15 cellular contexts compared by ENCODE assay signal in the genomic region with DNA sequence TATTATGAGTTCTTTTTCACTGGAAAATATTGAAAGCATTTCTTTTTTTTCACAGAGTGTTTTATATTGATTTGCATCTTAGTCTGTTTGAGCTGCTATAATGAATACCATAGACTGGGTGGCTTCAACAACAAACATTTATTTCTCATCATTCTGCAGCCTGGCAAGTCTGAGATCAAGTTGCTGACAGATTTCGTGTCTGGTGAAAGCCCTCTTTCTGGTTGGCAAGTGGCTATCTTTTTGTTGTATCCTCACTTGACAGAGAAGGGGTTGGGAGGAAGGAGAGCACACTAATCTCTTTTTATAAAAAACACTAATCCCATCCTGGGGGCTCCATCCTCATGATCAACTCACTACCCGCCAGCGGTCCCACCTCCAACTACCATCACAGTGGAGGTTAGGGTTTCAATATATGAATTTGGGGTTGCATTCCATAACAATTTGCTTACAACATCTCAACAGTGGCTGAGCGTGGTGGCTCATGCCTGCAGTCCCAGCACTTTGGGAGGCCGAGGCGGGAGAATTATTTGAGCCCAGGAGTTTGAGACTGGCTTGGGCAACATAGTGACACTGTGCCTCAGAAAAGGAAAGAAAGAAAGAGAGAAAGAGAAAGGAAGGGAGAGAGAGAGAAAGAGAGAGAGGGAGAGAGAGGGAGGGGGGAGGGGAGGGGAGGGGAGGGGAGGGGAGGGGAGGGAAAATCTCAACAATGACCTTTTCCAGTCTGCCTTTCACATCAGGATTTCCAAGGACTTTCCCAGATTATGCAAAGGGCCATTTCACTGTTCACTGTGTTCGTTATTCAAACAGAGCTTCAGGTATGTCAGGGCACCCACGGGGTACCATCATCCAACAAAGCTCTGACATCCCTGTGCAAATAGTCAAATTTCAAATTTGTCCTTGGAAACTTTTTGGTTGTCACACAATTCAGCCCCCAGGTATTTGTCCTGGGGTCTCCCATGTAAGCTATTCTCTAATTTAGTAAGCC.
A peak's percentile ranks its signal among the peaks of the same experiment; 100 is the strongest.
DNase-seq lines count a peak whose midpoint lies in the region; ATAC-seq and TF ChIP-seq lines count a peak whose summit lies in the region.
"Had no signal": no experiment of that assay in that cellular context is flagged by ENCODE, and none has a peak within 500 bp of the region (broad histone marks: within the 10 kb centered on the region; RNA-seq: fewer than 3 reads in every experiment).

No MANE protein-coding gene starts in this region.

- no peaks in the 10 kb centered on the region for H4K20me1 ChIP-seq in BLaER1 treated with 17β-estradiol and CSF1 and Interleukin-3, amounts not matched to agents 10 nM and 100 nM

- H3K36me3 Mint-ChIP-seq in osteocyte (ENCODE audit: unreplicated experiment) = no peaks in the 10 kb centered on the region
- H3K36me3 Mint-ChIP-seq: stimulated activated effector memory CD8-positive, alpha-beta T cell treated with anti-CD3 and anti-CD28 coated beads, Interleukin-12 subunit alpha, Interleukin-12 subunit beta, amount 100 ng/mL, for 72 hours had no signal

- no peaks in the 10 kb centered on the region for H3K9me3 ChIP-seq in BLaER1 treated with 17β-estradiol and CSF1 and Interleukin-3, amounts not matched to agents 10 nM and 100 nM (replicated peaks in 1 of 11)
- H3K9me3 ChIP-seq in RWPE2 (ENCODE audit: severe bottlenecking) = no peaks in the 10 kb centered on the region

- H3K4me3 ChIP-seq in BLaER1 treated with 17β-estradiol and CSF1 and Interleukin-3, amounts not matched to agents 10 nM and 100 nM = no peak overlapping the region
- no peak overlapping the region for H3K4me3 ChIP-seq in RWPE2 (ENCODE audit: severe bottlenecking)

- peaks cover 52% of the 10 kb centered on the region for H3K4me1 Mint-ChIP-seq in osteocyte (ENCODE audit: unreplicated experiment)
- H3K4me1 Mint-ChIP-seq in stimulated activated naive CD8-positive, alpha-beta T cell treated with anti-CD3 and anti-CD28 coated beads, Interleukin-15, amount 100 ng/mL, for 72 hours = no peaks in the 10 kb centered on the region
- H3K4me1 Mint-ChIP-seq: stimulated activated effector memory CD8-positive, alpha-beta T cell treated with anti-CD3 and anti-CD28 coated beads, Interleukin-12 subunit alpha, Interleukin-12 subunit beta, amount 100 ng/mL, for 72 hours had no signal

- H3K27me3 ChIP-seq in BLaER1 treated with 17β-estradiol and CSF1 and Interleukin-3, amounts not matched to agents 10 nM and 100 nM = no peaks in the 10 kb centered on the region
- H3K27me3 ChIP-seq in RWPE2 (ENCODE audit: insufficient read depth, poor library complexity, severe bottlenecking) = no peaks in the 10 kb centered on the region

- no peaks in the 10 kb centered on the region for H3K36me3 ChIP-seq in BLaER1 treated with 17β-estradiol and CSF1 and Interleukin-3, amounts not matched to agents 10 nM and 100 nM
- no peaks in the 10 kb centered on the region for H3K36me3 ChIP-seq in RWPE2 (ENCODE audit: low read depth)

- H3K4me2 ChIP-seq in BLaER1 treated with 17β-estradiol and CSF1 and Interleukin-3, amounts not matched to agents 10 nM and 100 nM = peak overlapping the region in 6 of 11 experiments; percentile 10 to 62 (median 28); a peak in 8 of 22 replicates

- no peaks in the 10 kb centered on the region for H3K9me3 Mint-ChIP-seq in osteocyte (ENCODE audit: unreplicated experiment)
- no peaks in the 10 kb centered on the region for H3K9me3 Mint-ChIP-seq in stimulated activated naive CD8-positive, alpha-beta T cell treated with anti-CD3 and anti-CD28 coated beads, Interleukin-15, amount 100 ng/mL, for 72 hours
- H3K9me3 Mint-ChIP-seq: activated T-helper 2 cell treated with anti-CD3 and anti-CD28 coated beads, Interferon-gamma antibody, Interleukin-2, Interleukin-4, amounts not matched to agents 10 μg/mL and 5 μg/mL and 100 μg/mL, durations not matched to agents 14 hours and 24 hours and 36 hours; stimulated activated effector memory CD8-positive, alpha-beta T cell treated with anti-CD3 and anti-CD28 coated beads, Interleukin-12 subunit alpha, Interleukin-12 subunit beta, amount 100 ng/mL, for 72 hours had no signal

- no peak for TF ChIP-seq CTCF in RWPE2 (IDR thresholded peaks at IDR 0.05; ENCODE audit: poor library complexity, severe bottlenecking)
- TF ChIP-seq CTCF in osteocyte (IDR thresholded peaks at IDR 0.05) = no peak

- peaks cover 5 to 18% (median 12%) of the 10 kb centered on the region in 10 experiments; a peak in 16 of 20 replicates for H3K4me1 ChIP-seq in BLaER1 treated with 17β-estradiol and CSF1 and Interleukin-3, amounts not matched to agents 10 nM and 100 nM
- peaks cover 27% of the 10 kb centered on the region for H3K4me1 ChIP-seq in RWPE2 (ENCODE audit: insufficient read depth, poor library complexity, severe bottlenecking)

- no peaks in the 10 kb centered on the region for H3K27me3 Mint-ChIP-seq in osteocyte (ENCODE audit: unreplicated experiment)
- H3K27me3 Mint-ChIP-seq in stimulated activated naive CD8-positive, alpha-beta T cell treated with anti-CD3 and anti-CD28 coated beads, Interleukin-15, amount 100 ng/mL, for 72 hours = no peaks in the 10 kb centered on the region
- H3K27me3 Mint-ChIP-seq: B cell had no signal

- DNase-seq in RWPE2 (ENCODE audit: low spot score) = no peak
- no peak for DNase-seq in epithelial cell of prostate (ENCODE audit: low read depth, low spot score)
- DNase-seq in osteocyte (ENCODE audit: extremely low spot score, unreplicated experiment) = no peak
- no peak for DNase-seq in stimulated activated naive CD8-positive, alpha-beta T cell treated with anti-CD3 and anti-CD28 coated beads, Interleukin-15, amount 100 ng/mL, for 72 hours
- no peak for DNase-seq in HUDEP-2 (lab: John Stamatoyannopoulos, UW; ENCODE audit: unreplicated experiment in 76 of 76)
- DNase-seq in NCI-H526 (lab: John Stamatoyannopoulos, UW) = no peak
- DNase-seq in H4 (ENCODE audit: low spot score) = no peak
- DNase-seq: GF-D8, MM.1S, SIG-M5 had no signal

- no peak overlapping the region for H3K27ac ChIP-seq in BLaER1 treated with 17β-estradiol and CSF1 and Interleukin-3, amounts not matched to agents 10 nM and 100 nM
- H3K27ac ChIP-seq in RWPE2 (ENCODE audit: poor library complexity, severe bottlenecking) (peak overlapping the region; percentile 95), epithelial cell of prostate (peak overlapping the region; percentile 62)

- no peak for ATAC-seq in RWPE2 (ENCODE audit: low read depth)
- ATAC-seq in stimulated activated naive CD8-positive, alpha-beta T cell treated with anti-CD3 and anti-CD28 coated beads, Interleukin-15, amount 100 ng/mL, for 72 hours = no peak
- ATAC-seq: activated CD4-positive, CD25-positive, alpha-beta regulatory T cell treated with anti-CD3 and anti-CD28 coated beads, Interleukin-2, amount 50 U/mL, for 24 hours; stimulated activated effector memory CD8-positive, alpha-beta T cell treated with anti-CD3 and anti-CD28 coated beads, Interleukin-12 subunit alpha, Interleukin-12 subunit beta, amount 100 ng/mL, for 72 hours had no signal

- H3K9ac ChIP-seq in BLaER1 treated with 17β-estradiol and CSF1 and Interleukin-3, amounts not matched to agents 10 nM and 100 nM = no peak overlapping the region

- peak overlapping the region; percentile 95 for H3K27ac Mint-ChIP-seq in osteocyte (ENCODE audit: unreplicated experiment)
- no peak overlapping the region for H3K27ac Mint-ChIP-seq in stimulated activated naive CD8-positive, alpha-beta T cell treated with anti-CD3 and anti-CD28 coated beads, Interleukin-15, amount 100 ng/mL, for 72 hours
- H3K27ac Mint-ChIP-seq: activated T-helper 2 cell treated with anti-CD3 and anti-CD28 coated beads, Interferon-gamma antibody, Interleukin-2, Interleukin-4, amounts not matched to agents 10 μg/mL and 5 μg/mL and 100 μg/mL, durations not matched to agents 14 hours and 24 hours and 36 hours; B cell; stimulated activated effector memory CD8-positive, alpha-beta T cell treated with anti-CD3 and anti-CD28 coated beads, Interleukin-12 subunit alpha, Interleukin-12 subunit beta, amount 100 ng/mL, for 72 hours had no signal

- no peak overlapping the region for H3K4me3 Mint-ChIP-seq in osteocyte (ENCODE audit: unreplicated experiment)
- H3K4me3 Mint-ChIP-seq in stimulated activated naive CD8-positive, alpha-beta T cell treated with anti-CD3 and anti-CD28 coated beads, Interleukin-15, amount 100 ng/mL, for 72 hours = no peak overlapping the region
- H3K4me3 Mint-ChIP-seq: B cell; stimulated activated effector memory CD8-positive, alpha-beta T cell treated with anti-CD3 and anti-CD28 coated beads, Interleukin-12 subunit alpha, Interleukin-12 subunit beta, amount 100 ng/mL, for 72 hours had no signal

Comparison
In these comparisons a context has a peak if more than half of its experiments do, and no peak if none do; other contexts are left out.
1. H3K27ac ChIP-seq: peak in RWPE2 (single experiment) and epithelial cell of prostate (single experiment); none in BLaER1 treated with 17β-estradiol and CSF1 and Interleukin-3, amounts not matched to agents 10 nM and 100 nM (0 of 11).